24 cellular contexts compared by ENCODE assay signal in genomic region chr1:183495420-183495819, GRCh38.
"Had no signal": no experiment of that assay in that cellular context is flagged by ENCODE, and none has a peak within 500 bp of the region (broad histone marks: within the 10 kb centered on the region; RNA-seq: fewer than 3 reads in every experiment).

No MANE protein-coding gene starts in this region.

- H3K4me3 ChIP-seq: ascending aorta, body of pancreas had no signal

- H3K4me1 ChIP-seq: ascending aorta, body of pancreas had no signal

- H3K9me3 ChIP-seq: ascending aorta, body of pancreas had no signal

- H3K27ac ChIP-seq: ascending aorta, body of pancreas had no signal

- H3K27ac Mint-ChIP-seq: activated CD4-positive, alpha-beta memory T cell treated with anti-CD3 and anti-CD28 coated beads for 36 hours; activated CD4-positive, alpha-beta T cell treated with anti-CD3 and anti-CD28 coated beads, Interleukin-2, amount 10 ng/mL, durations not matched to agents 7 days and 5 days; activated naive CD8-positive, alpha-beta T cell treated with anti-CD3 and anti-CD28 coated beads, Interleukin-2, amount 50 U/mL, for 24 hours had no signal

- ATAC-seq: activated naive CD4-positive, alpha-beta T cell treated with anti-CD3 and anti-CD28 coated beads, Interleukin-2, amount 50 U/mL, for 72 hours; activated naive CD8-positive, alpha-beta T cell treated with anti-CD3 and anti-CD28 coated beads, Interleukin-2, amount 50 U/mL, for 24 hours; activated T-cell treated with anti-CD3 and anti-CD28 coated beads, Interleukin-2, amount 50 U/mL, for 4 hours; body of pancreas; PC-3 had no signal

- H3K36me3 ChIP-seq: ascending aorta had no signal

- H3K4me3 Mint-ChIP-seq: activated B cell treated with CpG ODN at 0.5 μM for 24 hours; activated CD4-positive, alpha-beta memory T cell treated with anti-CD3 and anti-CD28 coated beads for 36 hours; activated CD4-positive, alpha-beta T cell treated with anti-CD3 and anti-CD28 coated beads, Interleukin-2, amount 10 ng/mL, durations not matched to agents 7 days and 5 days; activated naive CD8-positive, alpha-beta T cell treated with anti-CD3 and anti-CD28 coated beads, Interleukin-2, amount 50 U/mL, for 24 hours; activated T-cell treated with anti-CD3 and anti-CD28 coated beads, Interleukin-2, amount 50 U/mL, for 4 hours had no signal

- FAIRE-seq: bronchial epithelial cell had no signal

- DNase-seq: activated B cell treated with CpG ODN at 0.5 μM for 24 hours; activated CD4-positive, alpha-beta memory T cell treated with anti-CD3 and anti-CD28 coated beads for 36 hours; activated CD4-positive, alpha-beta T cell treated with anti-CD3 and anti-CD28 coated beads, Interleukin-2, amount 10 ng/mL, durations not matched to agents 7 days and 5 days; activated CD8-positive, alpha-beta memory T cell treated with anti-CD3 and anti-CD28 coated beads for 24 hours; activated effector memory CD4-positive, alpha-beta T cell treated with anti-CD3 and anti-CD28 coated beads, Interleukin-2, amount 50 U/mL, for 16 hours; activated naive CD4-positive, alpha-beta T cell treated with Interleukin-2 at 50 U/mL for 16 hours; activated naive CD8-positive, alpha-beta T cell treated with anti-CD3 and anti-CD28 coated beads, Interleukin-2, amount 50 U/mL, for 24 hours; activated T-cell treated with anti-CD3 and anti-CD28 coated beads, Interleukin-2, amount 50 U/mL, for 4 hours; amniotic stem cell; body of pancreas; central memory CD4-positive, alpha-beta T cell; MM.1S; NCI-H146; NCI-H187 treated with DMSO at 0.1 percent for 48 hours; NCI-H2081 treated with DMSO at 0.1 percent for 48 hours; NCI-H446; NCI-H524; PC-3; SHP77 treated with DMSO at 0.1 percent for 48 hours; T-helper 2 cell; T1000 had no signal

- H3K27me3 ChIP-seq: ascending aorta, body of pancreas had no signal

- H3K9me3 Mint-ChIP-seq: activated B cell treated with CpG ODN at 0.5 μM for 24 hours; activated CD4-positive, alpha-beta memory T cell treated with anti-CD3 and anti-CD28 coated beads for 36 hours; activated CD4-positive, alpha-beta T cell treated with anti-CD3 and anti-CD28 coated beads, Interleukin-2, amount 10 ng/mL, durations not matched to agents 7 days and 5 days; activated naive CD4-positive, alpha-beta T cell treated with anti-CD3 and anti-CD28 coated beads, Interleukin-2, amount 50 U/mL, for 72 hours; activated naive CD8-positive, alpha-beta T cell treated with anti-CD3 and anti-CD28 coated beads, Interleukin-2, amount 50 U/mL, for 24 hours; activated T-cell treated with anti-CD3 and anti-CD28 coated beads, Interleukin-2, amount 50 U/mL, for 4 hours had no signal

- H3K27me3 Mint-ChIP-seq: activated B cell treated with CpG ODN at 0.5 μM for 24 hours; activated CD4-positive, alpha-beta memory T cell treated with anti-CD3 and anti-CD28 coated beads for 36 hours; activated CD4-positive, alpha-beta T cell treated with anti-CD3 and anti-CD28 coated beads, Interleukin-2, amount 10 ng/mL, durations not matched to agents 7 days and 5 days; activated naive CD8-positive, alpha-beta T cell treated with anti-CD3 and anti-CD28 coated beads, Interleukin-2, amount 50 U/mL, for 24 hours had no signal
